In the genomic region with DNA sequence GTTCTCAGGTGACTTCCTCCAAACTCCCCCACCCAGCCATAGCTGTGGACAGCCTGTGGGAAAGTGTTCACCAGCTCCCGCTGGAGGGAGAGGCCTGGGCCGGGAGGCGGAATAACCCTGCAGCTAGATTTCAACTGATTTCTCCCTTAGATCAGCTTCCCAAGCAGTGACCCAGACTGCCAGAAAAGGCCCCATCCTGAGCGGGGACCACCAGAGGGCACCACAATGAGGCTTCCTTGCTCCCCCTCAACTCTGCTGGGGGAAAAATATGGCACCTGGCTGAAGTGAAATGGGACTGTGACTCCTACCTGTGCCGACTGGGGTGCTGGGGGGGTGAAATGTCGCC, we compare ENCODE assay signal across 9 cellular contexts. TPM values are rescaled to one million over a fixed set of nuclear protein-coding genes. Genes with fewer than 3 reads are reported as not detected.
DNase-seq lines count a peak whose midpoint lies in the region; ATAC-seq, FAIRE-seq and TF ChIP-seq lines count a peak whose summit lies in the region.
"Had no signal": no experiment of that assay in that cellular context is flagged by ENCODE, and none has a peak within 500 bp of the region (broad histone marks: within the 10 kb centered on the region; RNA-seq: fewer than 3 reads in every experiment).

No MANE protein-coding gene starts in this region.

- peaks cover 76% of the 10 kb centered on the region for H3K27me3 Mint-ChIP-seq in activated CD4-positive, alpha-beta T cell treated with anti-CD3 and anti-CD28 coated beads for 36 hours
- peaks cover 32% of the 10 kb centered on the region for H3K27me3 Mint-ChIP-seq in glutamatergic neuron (ENCODE audit: unreplicated experiment)

- TF ChIP-seq CTCF in VCaP (conservative IDR thresholded peaks at IDR 0.05): no peak
- TF ChIP-seq CTCF in glutamatergic neuron (IDR thresholded peaks at IDR 0.05; ENCODE audit: partially characterized antibody, unreplicated experiment): no peak

- peak overlapping the region; percentile 70 for H3K4me3 Mint-ChIP-seq in activated CD4-positive, alpha-beta T cell treated with anti-CD3 and anti-CD28 coated beads for 36 hours
- no peak overlapping the region for H3K4me3 Mint-ChIP-seq in glutamatergic neuron (ENCODE audit: unreplicated experiment)

- POLR2A ChIA-PET in activated CD4-positive, alpha-beta T cell treated with anti-CD3 and anti-CD28 coated beads for 36 hours (lab: Charles Lee): no interaction called here

- peak; percentile 35 for DNase-seq in activated CD4-positive, alpha-beta T cell treated with anti-CD3 and anti-CD28 coated beads for 36 hours
- DNase-seq in activated CD4-positive, alpha-beta T cell treated with anti-CD3 and anti-CD28 coated beads for 48 hours: no peak
- DNase-seq in glutamatergic neuron (peak; percentile 62), substantia nigra (lab: John Stamatoyannopoulos, UW) (peak in 4 of 49 donors; percentile 34 to 39 (median 36)), HTR-8/SVneo (ENCODE audit: insufficient read length, low spot score) (no peak)

- peak; percentile 3 for ATAC-seq in activated CD4-positive, alpha-beta T cell treated with anti-CD3 and anti-CD28 coated beads for 36 hours
- no peak for ATAC-seq in GM21367 (IDR thresholded peaks at IDR 0.05; ENCODE audit: unreplicated experiment)
- no peak for ATAC-seq in GM18909 (IDR thresholded peaks at IDR 0.05; ENCODE audit: poor library complexity, unreplicated experiment)

- H3K36me3 Mint-ChIP-seq in activated CD4-positive, alpha-beta T cell treated with anti-CD3 and anti-CD28 coated beads for 36 hours (ENCODE audit: low read depth): no peaks in the 10 kb centered on the region
- H3K36me3 Mint-ChIP-seq in glutamatergic neuron (ENCODE audit: unreplicated experiment): no peaks in the 10 kb centered on the region

- H3K27ac ChIP-seq in VCaP (peak overlapping the region; percentile 3; the same call in 1 of the 2 replicates), substantia nigra (ENCODE audit: low read depth, low read length, poor library complexity, severe bottlenecking) (peak overlapping the region; percentile 72)
- H3K27ac ChIP-seq: C4-2B had no signal

- CTCF ChIA-PET in activated CD4-positive, alpha-beta T cell treated with anti-CD3 and anti-CD28 coated beads for 36 hours (lab: Charles Lee): interaction anchor here (0.5 to 13.8 kb wide), 8 partner anchors 9 to 237 kb away, joined by 3 to 74 read pairs (median 6); no protein-coding TSS in a partner anchor

- H3K9me3 Mint-ChIP-seq in activated CD4-positive, alpha-beta T cell treated with anti-CD3 and anti-CD28 coated beads for 36 hours (ENCODE audit: low read depth): no peaks in the 10 kb centered on the region
- H3K9me3 Mint-ChIP-seq in glutamatergic neuron (ENCODE audit: unreplicated experiment): peaks cover 7% of the 10 kb centered on the region

- FAIRE-seq in HTR-8/SVneo (lab: Jason Lieb, UNC): no peak

- no peak overlapping the region for H3K27ac Mint-ChIP-seq in activated CD4-positive, alpha-beta T cell treated with anti-CD3 and anti-CD28 coated beads for 36 hours
- H3K27ac Mint-ChIP-seq in glutamatergic neuron (ENCODE audit: unreplicated experiment): no peak overlapping the region

- peaks cover 17% of the 10 kb centered on the region for H3K4me1 Mint-ChIP-seq in activated CD4-positive, alpha-beta T cell treated with anti-CD3 and anti-CD28 coated beads for 36 hours
- peaks cover 10% of the 10 kb centered on the region for H3K4me1 Mint-ChIP-seq in glutamatergic neuron (ENCODE audit: low read depth, unreplicated experiment)

- intact Hi-C loops in activated CD4-positive, alpha-beta T cell treated with anti-CD3 and anti-CD28 coated beads for 36 hours (cut with DNase I, micrococcal nuclease): loop anchor here in 1 of 2 experiments (2.0 kb wide), 1 partner anchor 19 kb away; no protein-coding TSS in a partner anchor

RNA-seq across cellular contexts. Expression of gene RHBG, which starts 50.8 kb away (rescaled TPM):
- not detected for total RNA-seq in activated CD4-positive, alpha-beta T cell treated with anti-CD3 and anti-CD28 coated beads for 36 hours
- not detected for total RNA-seq in glutamatergic neuron (ENCODE audit: unreplicated experiment)

Comparison
In these comparisons a context has a peak if more than half of its experiments do, and no peak if none do; other contexts are left out.
1. DNase-seq: peak in activated CD4-positive, alpha-beta T cell treated with anti-CD3 and anti-CD28 coated beads for 36 hours (single experiment) and glutamatergic neuron (single experiment); none in activated CD4-positive, alpha-beta T cell treated with anti-CD3 and anti-CD28 coated beads for 48 hours (single experiment) and HTR-8/SVneo (single experiment).